In genomic region chr10:8702181-8702580, GRCh38 we compare ENCODE assay signal across 22 cellular contexts.
A peak's percentile ranks its signal among the peaks of the same experiment; 100 is the strongest.
DNase-seq lines count a peak whose midpoint lies in the region; ATAC-seq, FAIRE-seq and TF ChIP-seq lines count a peak whose summit lies in the region.
"Had no signal": no experiment of that assay in that cellular context is flagged by ENCODE, and none has a peak within 500 bp of the region (broad histone marks: within the 10 kb centered on the region; RNA-seq: fewer than 3 reads in every experiment).

No MANE protein-coding gene starts in this region.

- H3K4me1 Mint-ChIP-seq in GM23338 = peaks cover 14% of the 10 kb centered on the region; the same call in 2 of the 3 replicates
- H3K4me1 Mint-ChIP-seq in natural killer cell = no peaks in the 10 kb centered on the region
- peaks cover 7% of the 10 kb centered on the region for H3K4me1 Mint-ChIP-seq in Caco-2 (ENCODE audit: low read depth, unreplicated experiment)
- no peaks in the 10 kb centered on the region for H3K4me1 Mint-ChIP-seq in CD14-positive monocyte

- no peaks in the 10 kb centered on the region for H3K9me1 ChIP-seq in keratinocyte (ENCODE audit: control insufficient read depth, extremely low read depth, insufficient read depth, low read length)

- H4K20me1 ChIP-seq in GM23338 (replicated peaks; ENCODE audit: insufficient read depth) = no peaks in the 10 kb centered on the region
- no peaks in the 10 kb centered on the region for H4K20me1 ChIP-seq in PC-9 (ENCODE audit: insufficient read depth)
- no peaks in the 10 kb centered on the region for H4K20me1 ChIP-seq in keratinocyte (ENCODE audit: control insufficient read depth, extremely low read depth, insufficient read depth, low read length)

- H3F3A ChIP-seq in GM23338 (replicated peaks; ENCODE audit: low read depth) = no peaks in the 10 kb centered on the region
- peaks cover 20% of the 10 kb centered on the region for H3F3A ChIP-seq in PC-9 (ENCODE audit: insufficient read depth, low read depth)

- H3K27ac Mint-ChIP-seq in GM23338 = no peak overlapping the region
- H3K27ac Mint-ChIP-seq in natural killer cell = no peak overlapping the region
- H3K27ac Mint-ChIP-seq in Caco-2 (ENCODE audit: unreplicated experiment) = no peak overlapping the region
- H3K27ac Mint-ChIP-seq in CD14-positive monocyte = no peak overlapping the region
- H3K27ac Mint-ChIP-seq: T-helper 2 cell treated with Interferon-gamma antibody and Interleukin-4, amounts not matched to agents 5 μg/mL and 100 μg/mL, for 36 hours had no signal

- no peaks in the 10 kb centered on the region for H3K9me2 ChIP-seq in GM23338 (ENCODE audit: insufficient read depth)
- no peaks in the 10 kb centered on the region for H3K9me2 ChIP-seq in PC-9 (ENCODE audit: insufficient read depth)

- H3K27me3 Mint-ChIP-seq in GM23338 (ENCODE audit: insufficient read depth, low read depth, poor library complexity) (peaks cover 2% of the 10 kb centered on the region), natural killer cell (ENCODE audit: low read depth in 2 of 2) (peaks cover 4 to 19% of the 10 kb centered on the region in 2 donors), Caco-2 (ENCODE audit: insufficient read depth, unreplicated experiment) (no peaks in the 10 kb centered on the region), CD14-positive monocyte (ENCODE audit: low read depth in 3 of 3) (no peaks in the 10 kb centered on the region)

- no peak overlapping the region for H3K4me3 Mint-ChIP-seq in GM23338
- H3K4me3 Mint-ChIP-seq in natural killer cell = no peak overlapping the region
- no peak overlapping the region for H3K4me3 Mint-ChIP-seq in Caco-2 (ENCODE audit: unreplicated experiment)
- no peak overlapping the region for H3K4me3 Mint-ChIP-seq in CD14-positive monocyte
- H3K4me3 Mint-ChIP-seq: H9; T-helper 2 cell treated with Interferon-gamma antibody and Interleukin-4, amounts not matched to agents 5 μg/mL and 100 μg/mL, for 36 hours had no signal

- intact Hi-C loops in PC-9 (cut with micrococcal nuclease; ENCODE audit: unreplicated experiment) (loop anchor here (1.0 to 10.0 kb wide), 10 partner anchors 31 to 827 kb away; partner anchors contain the start of gene GATA3), natural killer cell (cut with micrococcal nuclease) (no loop called here), Caco-2 (cut with micrococcal nuclease; ENCODE audit: unreplicated experiment) (no loop called here), CD14-positive monocyte (cut with micrococcal nuclease) (no loop called here)

- H3K27me3 ChIP-seq in GM23338 (ENCODE audit: insufficient read depth) (no peaks in the 10 kb centered on the region), PC-9 (ENCODE audit: insufficient read depth, low read depth) (no peaks in the 10 kb centered on the region), keratinocyte (ENCODE audit: control insufficient read depth, extremely low read depth, insufficient read depth, low read length) (no peaks in the 10 kb centered on the region), Caco-2 (replicated peaks; ENCODE audit: control insufficient read depth, insufficient read depth, low read length) (no peaks in the 10 kb centered on the region)
- H3K27me3 ChIP-seq: BE2C, MG63 had no signal

- H3K79me2 ChIP-seq in GM23338 (replicated peaks; ENCODE audit: insufficient read depth) (no peaks in the 10 kb centered on the region), PC-9 (ENCODE audit: low read depth) (no peaks in the 10 kb centered on the region), keratinocyte (ENCODE audit: control insufficient read depth, insufficient read depth, low read length) (no peaks in the 10 kb centered on the region)

- H3K36me3 Mint-ChIP-seq in GM23338 (ENCODE audit: low read depth) (no peaks in the 10 kb centered on the region), natural killer cell (no peaks in the 10 kb centered on the region), Caco-2 (ENCODE audit: insufficient read depth, unreplicated experiment) (no peaks in the 10 kb centered on the region), CD14-positive monocyte (no peaks in the 10 kb centered on the region)

- no peak for ATAC-seq in GM23338
- ATAC-seq in natural killer cell = no peak
- ATAC-seq: K562 had no signal

- no peak overlapping the region for H3K9ac ChIP-seq in keratinocyte (ENCODE audit: control insufficient read depth, extremely low read depth, insufficient read depth, low read length)

- no peak overlapping the region for H2AFZ ChIP-seq in GM23338
- 0 out of 2 replicates have a peak overlapping the region, but pooled peaks have one; percentile 31 for H2AFZ ChIP-seq in PC-9
- H2AFZ ChIP-seq in keratinocyte (ENCODE audit: control insufficient read depth, low read length) = no peak overlapping the region

- no peak overlapping the region for H3K4me3 ChIP-seq in GM23338
- H3K4me3 ChIP-seq in PC-9 = no peak overlapping the region
- no peak overlapping the region for H3K4me3 ChIP-seq in keratinocyte (ENCODE audit: control insufficient read depth in 2 of 3, extremely low read depth in 1 of 3, insufficient read depth in 2 of 3, low read depth in 1 of 3, low read length in 3 of 3)
- H3K4me3 ChIP-seq in Caco-2 (ENCODE audit: low read depth, low read length) = no peak overlapping the region
- H3K4me3 ChIP-seq: K562, MG63 had no signal

- POLR2A ChIA-PET in PC-9 (lab: Charles Lee; ENCODE audit: unreplicated experiment) (interaction anchor here (0.6 kb wide), 1 partner anchor 536 kb away, joined by 26 read pairs; no protein-coding TSS in a partner anchor), Caco-2 (lab: Charles Lee) (no interaction called here)

- BruUV-seq in PC-9 (replicated peaks; lab: Mats Ljungman, UMichigan) = no TSS peak
- BruUV-seq in Caco-2 (replicated peaks; lab: Mats Ljungman, UMichigan) = no TSS peak

- dilution Hi-C loops in keratinocyte (cut with MboI; ENCODE audit: extremely low pct_ligation_motif_present, low sequenced_read_pairs) = no loop called here

- DNase-seq in GM23338 (ENCODE audit: low spot score) (peak; percentile 9), PC-9 (no peak), keratinocyte (ENCODE audit: low read depth, low spot score) (no peak), natural killer cell (no peak), OCI-M2 (lab: John Stamatoyannopoulos, UW; ENCODE audit: unreplicated experiment) (no peak), Caco-2 (no peak), CD14-positive monocyte (ENCODE audit: low spot score) (no peak)
- DNase-seq: ACHN, BE2C, DMS53, H9, NCI-H1105 treated with DMSO at 0.1 percent for 48 hours, NCI-H146, NCI-H2029, NCI-H510A, NCI-H69, SHP77, T-helper 1 cell had no signal

- H3K4me2 ChIP-seq in GM23338 (no peak overlapping the region), PC-9 (peak overlapping the region; percentile 51), keratinocyte (ENCODE audit: control insufficient read depth, extremely low read depth, insufficient read depth, low read depth, low read length) (no peak overlapping the region)

- H3K27ac ChIP-seq in GM23338 (ENCODE audit: low read depth) (no peak overlapping the region), PC-9 (peak overlapping the region; percentile 98), keratinocyte (ENCODE audit: control insufficient read depth, insufficient read depth, low read length) (no peak overlapping the region)

- H3K4me1 ChIP-seq in GM23338 (ENCODE audit: insufficient read depth) (peaks cover 12% of the 10 kb centered on the region), PC-9 (replicated peaks; ENCODE audit: insufficient read depth) (peaks cover 38% of the 10 kb centered on the region), keratinocyte (ENCODE audit: control insufficient read depth, extremely low read depth, insufficient read depth, low read length) (peaks cover 16% of the 10 kb centered on the region), Caco-2 (no peaks in the 10 kb centered on the region; the same call in 1 of the 2 replicates)

- H3K9me3 ChIP-seq in PC-9 (ENCODE audit: insufficient read depth, low read depth) = no peaks in the 10 kb centered on the region; the same call in 1 of the 2 replicates
- no peaks in the 10 kb centered on the region for H3K9me3 ChIP-seq in keratinocyte (ENCODE audit: control insufficient read depth, low read depth, low read length)
- H3K9me3 ChIP-seq in Caco-2 = no peaks in the 10 kb centered on the region
- H3K9me3 ChIP-seq: BE2C, MG63 had no signal

- CTCF ChIA-PET in PC-9 (lab: Charles Lee) = no interaction called here
- CTCF ChIA-PET in Caco-2 (lab: Charles Lee) = no interaction called here

- H3K36me3 ChIP-seq in GM23338 (ENCODE audit: insufficient read depth) = no peaks in the 10 kb centered on the region
- no peaks in the 10 kb centered on the region for H3K36me3 ChIP-seq in PC-9 (ENCODE audit: low read depth)
- H3K36me3 ChIP-seq in keratinocyte (ENCODE audit: control insufficient read depth in 2 of 2, extremely low read depth in 1 of 2, insufficient read depth in 2 of 2, low read length in 2 of 2) = no peaks in the 10 kb centered on the region
- H3K36me3 ChIP-seq in Caco-2 (ENCODE audit: control insufficient read depth, insufficient read depth, low read length) = no peaks in the 10 kb centered on the region
- H3K36me3 ChIP-seq: BE2C, MG63 had no signal

- TF ChIP-seq CTCF in GM23338 (conservative IDR thresholded peaks at IDR 0.05; ENCODE audit: low read depth in 2 of 2) (no peak), PC-9 (conservative IDR thresholded peaks at IDR 0.05) (no peak), keratinocyte (optimal IDR thresholded peaks at IDR 0.05 in 1 of 3, IDR thresholded peaks at IDR 0.05 in 1 of 3, conservative IDR thresholded peaks at IDR 0.05 in 1 of 3; ENCODE audit: extremely low read depth in 1 of 3, insufficient read depth in 2 of 3, low read length in 3 of 3) (no peak), natural killer cell (IDR thresholded peaks at IDR 0.05) (no peak), Caco-2 (IDR thresholded peaks at IDR 0.05; ENCODE audit: insufficient read depth in 1 of 2, low read depth in 1 of 2, low read length in 1 of 2, severe bottlenecking in 1 of 2, unreplicated experiment in 1 of 2) (no peak), CD14-positive monocyte (IDR thresholded peaks at IDR 0.05) (no peak)

- no peaks in the 10 kb centered on the region for H3K9me3 Mint-ChIP-seq in GM23338
- no peaks in the 10 kb centered on the region for H3K9me3 Mint-ChIP-seq in natural killer cell
- H3K9me3 Mint-ChIP-seq in Caco-2 (ENCODE audit: unreplicated experiment) = no peaks in the 10 kb centered on the region
- H3K9me3 Mint-ChIP-seq in CD14-positive monocyte = peaks cover 4 to 16% (median 7%) of the 10 kb centered on the region in 7 donors

- FAIRE-seq in keratinocyte (lab: Jason Lieb, UNC) = peak; percentile 32
- FAIRE-seq: GM18507, K562 had no signal

TF ChIP-seq in GM23338, 12 proteins besides CTCF, POLR2A, EP300 and RAD21 (continues in another document):
- no peak for TF ChIP-seq EZH2phosphoT487 (IDR thresholded peaks at IDR 0.05; ENCODE audit: unreplicated experiment)
